In genomic region chr1:220371324-220371723, GRCh38 we compare ENCODE assay signal across 18 cellular contexts.
DNase-seq lines count a peak whose midpoint lies in the region; ATAC-seq, FAIRE-seq and TF ChIP-seq lines count a peak whose summit lies in the region.
"Had no signal": no experiment of that assay in that cellular context is flagged by ENCODE, and none has a peak within 500 bp of the region (broad histone marks: within the 10 kb centered on the region; RNA-seq: fewer than 3 reads in every experiment).

No MANE protein-coding gene starts in this region.

- WGBS in mammary epithelial cell (ENCODE audit: low coverage, missing lambda C conversion rate): 89% methylated on average over 3 of the region's 4 CpGs

- FAIRE-seq in frontal cortex (lab: Jason Lieb, UNC): no peak
- FAIRE-seq: GM12892, islet of Langerhans, pancreas had no signal

- H3K9me3 ChIP-seq in Karpas-422 (ENCODE audit: low read length) (no peaks in the 10 kb centered on the region), mammary epithelial cell (replicated peaks; ENCODE audit: insufficient read depth, low read length) (no peaks in the 10 kb centered on the region), gastrocnemius medialis (no peaks in the 10 kb centered on the region)
- H3K9me3 ChIP-seq: mucosa of descending colon, pancreas, SJCRH30 had no signal

- no peak for TF ChIP-seq POLR2A in gastrocnemius medialis (IDR thresholded peaks at IDR 0.05)

- H3K9me2 ChIP-seq in Karpas-422 (replicated peaks; ENCODE audit: insufficient read depth, low read length): no peaks in the 10 kb centered on the region

- intact Hi-C loops in mammary epithelial cell (cut with micrococcal nuclease) (loop anchor here (1.0 to 5.0 kb wide), 4 partner anchors 11 to 156 kb away; partner anchors contain the start of gene MARK1), gastrocnemius medialis (cut with DNase I; ENCODE audit: low total_unique reads) (no loop called here)

- no peaks in the 10 kb centered on the region for H3K4me1 ChIP-seq in Karpas-422 (ENCODE audit: low read length)
- peaks cover 34% of the 10 kb centered on the region for H3K4me1 ChIP-seq in mammary epithelial cell (ENCODE audit: insufficient read depth, low read length)
- H3K4me1 ChIP-seq in gastrocnemius medialis: peaks cover 26 to 37% of the 10 kb centered on the region in 2 donors
- H3K4me1 ChIP-seq: pancreas had no signal

- no peaks in the 10 kb centered on the region for H3K79me2 ChIP-seq in Karpas-422 (ENCODE audit: low read length)
- no peaks in the 10 kb centered on the region for H3K79me2 ChIP-seq in mammary epithelial cell (ENCODE audit: insufficient read depth, low read length)

- H3K4me3 ChIP-seq in Karpas-422 (ENCODE audit: low read length) (no peak overlapping the region), mammary epithelial cell (replicated peaks in 1 of 3; ENCODE audit: insufficient read depth in 1 of 3, low read depth in 2 of 3, low read length in 3 of 3) (no peak overlapping the region), gastrocnemius medialis (no peak overlapping the region)
- H3K4me3 ChIP-seq: dorsolateral prefrontal cortex, mucosa of descending colon, pancreas, SJCRH30 had no signal

- CTCF ChIA-PET in mammary epithelial cell (lab: Charles Lee; ENCODE audit: low non-redundant PET): interaction anchor here (0.5 kb wide), 1 partner anchor 265 kb away, joined by 3 read pairs; no protein-coding TSS in a partner anchor

- H4K20me1 ChIP-seq in Karpas-422 (ENCODE audit: insufficient read depth, low read depth, low read length) (no peaks in the 10 kb centered on the region), mammary epithelial cell (ENCODE audit: insufficient read depth, low read length) (no peaks in the 10 kb centered on the region)

- H3K27ac ChIP-seq in Karpas-422 (ENCODE audit: low read length): no peak overlapping the region
- no peak overlapping the region for H3K27ac ChIP-seq in mammary epithelial cell (ENCODE audit: insufficient read depth, low read depth, low read length)
- H3K27ac ChIP-seq in gastrocnemius medialis: peak overlapping the region in 3 of 4 donors; percentile 77 to 85 (median 80)
- H3K27ac ChIP-seq: dorsolateral prefrontal cortex, pancreas, SJCRH30 had no signal

- TF ChIP-seq CTCF in mammary epithelial cell (conservative IDR thresholded peaks at IDR 0.05 in 1 of 2, IDR thresholded peaks at IDR 0.05 in 1 of 2; ENCODE audit: extremely low read depth in 1 of 2, insufficient read depth in 1 of 2, low read depth in 1 of 2, low read length in 2 of 2) (peak; percentile 15 to 50), gastrocnemius medialis (IDR thresholded peaks at IDR 0.05 in 4 of 5, conservative IDR thresholded peaks at IDR 0.05 in 1 of 5) (peak in 1 of 5 experiments; percentile 9)

- dilution Hi-C loops in mammary epithelial cell (cut with HindIII; ENCODE audit: low sequenced_read_pairs): no loop called here

- no peak overlapping the region for H2AFZ ChIP-seq in Karpas-422 (ENCODE audit: low read length)
- no peak overlapping the region for H2AFZ ChIP-seq in mammary epithelial cell (ENCODE audit: low read depth, low read length)

- in situ Hi-C loops in mammary epithelial cell (cut with MboI; ENCODE audit: low sequenced_read_pairs in 2 of 2) (loop anchor here in 1 of 2 donors (10.0 kb wide), 1 partner anchor 143 kb away; no protein-coding TSS in a partner anchor), gastrocnemius medialis (cut with MboI; ENCODE audit: low sequenced_read_pairs in 4 of 4) (no loop called here)

- DNase-seq in NCI-H510A treated with DMSO at 0.1 percent for 48 hours (lab: John Stamatoyannopoulos, UW): peak; percentile 9
- no peak for DNase-seq in NCI-H510A (lab: John Stamatoyannopoulos, UW)
- peak; percentile 54 for DNase-seq in Karpas-422
- DNase-seq in mammary epithelial cell: no peak
- peak in 1 of 2 donors; percentile 23 for DNase-seq in gastrocnemius medialis
- DNase-seq in NAMALWA (ENCODE audit: low spot score): no peak
- no peak for DNase-seq in cerebellum (ENCODE audit: low spot score)
- no peak for DNase-seq in frontal cortex (ENCODE audit: low spot score in 2 of 2)
- DNase-seq: activated CD4-positive, alpha-beta memory T cell treated with anti-CD3 and anti-CD28 coated beads, Interleukin-2, amount 10 ng/mL, durations not matched to agents 7 days and 5 days; aorta; DMS79 treated with DMSO at 0.1 percent for 48 hours; dorsolateral prefrontal cortex; NCI-H446 treated with DMSO at 0.1 percent for 48 hours; pancreas; SJCRH30 had no signal

- BruUV-seq in mammary epithelial cell (replicated peaks; lab: Mats Ljungman, UMichigan): no TSS peak

- no peaks in the 10 kb centered on the region for H3K27me3 ChIP-seq in Karpas-422 (ENCODE audit: low read length)
- no peaks in the 10 kb centered on the region for H3K27me3 ChIP-seq in mammary epithelial cell (ENCODE audit: insufficient read depth, low read length)
- H3K27me3 ChIP-seq in gastrocnemius medialis: no peaks in the 10 kb centered on the region
- H3K27me3 ChIP-seq: dorsolateral prefrontal cortex, pancreas, SJCRH30 had no signal

- H3K36me3 ChIP-seq in Karpas-422 (ENCODE audit: insufficient read depth, low read length): no peaks in the 10 kb centered on the region
- no peaks in the 10 kb centered on the region for H3K36me3 ChIP-seq in mammary epithelial cell (ENCODE audit: insufficient read depth, low read length)
- H3K36me3 ChIP-seq in gastrocnemius medialis: no peaks in the 10 kb centered on the region
- H3K36me3 ChIP-seq: pancreas, SJCRH30 had no signal

- ATAC-seq in gastrocnemius medialis: no peak
- ATAC-seq: mucosa of descending colon had no signal

- H3K9ac ChIP-seq in Karpas-422 (ENCODE audit: low read length) (no peak overlapping the region), mammary epithelial cell (ENCODE audit: insufficient read depth, low read length) (no peak overlapping the region)

- H3K4me2 ChIP-seq in Karpas-422 (ENCODE audit: low read depth, low read length, poor library complexity, severe bottlenecking): no peak overlapping the region
- no peak overlapping the region for H3K4me2 ChIP-seq in mammary epithelial cell (ENCODE audit: insufficient read depth, low read depth, low read length)

Comparison
In these comparisons a context has a peak if more than half of its experiments do, and no peak if none do; other contexts are left out.
1. DNase-seq: peak in NCI-H510A treated with DMSO at 0.1 percent for 48 hours (single experiment) and Karpas-422 (single experiment); none in NCI-H510A (single experiment), mammary epithelial cell (single experiment), NAMALWA (single experiment), cerebellum (single experiment) and frontal cortex (0 of 2).
2. H3K27ac ChIP-seq: peak in gastrocnemius medialis (3 of 4); none in Karpas-422 (single experiment) and mammary epithelial cell (single experiment).